In the genomic region with DNA sequence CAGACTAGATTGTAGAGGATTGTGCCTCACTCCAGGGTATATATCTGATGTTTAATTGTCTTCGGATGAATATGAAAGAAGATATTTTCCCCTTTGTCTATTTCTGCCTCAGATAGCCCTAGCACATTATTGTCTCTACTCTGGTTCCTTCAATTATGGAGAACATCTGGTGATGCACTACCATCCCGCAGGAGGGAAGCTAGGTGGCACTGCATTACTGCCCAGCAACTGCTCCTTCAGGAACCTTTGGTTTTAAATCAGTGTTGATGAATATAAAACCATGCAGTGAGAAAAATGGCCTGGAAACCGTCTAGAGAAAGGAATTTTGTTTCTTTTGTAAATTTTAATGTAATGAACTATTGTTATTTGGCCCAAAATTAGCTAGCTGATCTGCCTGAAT, we compare ENCODE assay signal across 8 cellular contexts.
DNase-seq lines count a peak whose midpoint lies in the region; ATAC-seq and TF ChIP-seq lines count a peak whose summit lies in the region.

No MANE protein-coding gene starts in this region.

- CTCF ChIA-PET in CD4-positive, alpha-beta T cell (lab: Charles Lee): no interaction called here

- no peak for DNase-seq in stimulated activated naive CD8-positive, alpha-beta T cell treated with anti-CD3 and anti-CD28 coated beads, Interleukin-15, amount 100 ng/mL, for 72 hours
- DNase-seq in stimulated activated naive CD8-positive, alpha-beta T cell treated with anti-CD3 and anti-CD28 coated beads, Interleukin-15, Interleukin-2, amounts not matched to agents 100 U/mL and 50 U/mL, for 24 hours: no peak
- DNase-seq in SK-N-DZ (ENCODE audit: low spot score): peak; percentile 29
- peak; percentile 18 to 47 for DNase-seq in heart right ventricle
- DNase-seq in transverse colon: peak; percentile 17
- DNase-seq in CD4-positive, alpha-beta T cell: no peak

- H3K4me3 ChIP-seq in heart right ventricle: no peak overlapping the region
- H3K4me3 ChIP-seq in transverse colon: no peak overlapping the region

- TF ChIP-seq CTCF in heart right ventricle (IDR thresholded peaks at IDR 0.05): peak in 8 of 9 donors; percentile 45 to 80 (median 76)
- TF ChIP-seq CTCF in transverse colon (IDR thresholded peaks at IDR 0.05): peak; percentile 24 to 48 (median 39)
- no peak for TF ChIP-seq CTCF in CD4-positive, alpha-beta T cell (IDR thresholded peaks at IDR 0.05)

- peaks cover 9% of the 10 kb centered on the region for H3K27me3 Mint-ChIP-seq in stimulated activated naive CD8-positive, alpha-beta T cell treated with anti-CD3 and anti-CD28 coated beads, Interleukin-15, amount 100 ng/mL, for 72 hours
- H3K27me3 Mint-ChIP-seq in CD4-positive, alpha-beta T cell: peaks cover 9% of the 10 kb centered on the region

- H3K36me3 ChIP-seq in heart right ventricle (no peaks in the 10 kb centered on the region), transverse colon (no peaks in the 10 kb centered on the region)

- 29 to 45% methylated on average over 3 of the region's 3 CpGs for WGBS in heart right ventricle, 2 donors
- WGBS in transverse colon (ENCODE audit: low coverage in 1 of 2), 2 donors: 23 to 37% methylated on average over 3 of the region's 3 CpGs

- no peak overlapping the region for H3K27ac Mint-ChIP-seq in stimulated activated naive CD8-positive, alpha-beta T cell treated with anti-CD3 and anti-CD28 coated beads, Interleukin-15, amount 100 ng/mL, for 72 hours
- no peak overlapping the region for H3K27ac Mint-ChIP-seq in CD4-positive, alpha-beta T cell

- in situ Hi-C loops in transverse colon (cut with MboI; ENCODE audit: low pct_ligation_motif_present in 1 of 4, low pct_unique_long_range_greater_than_20kb in 1 of 4, low sequenced_read_pairs in 3 of 4): loop anchor here in 2 of 4 donors (25.0 kb wide), 1 partner anchor 256 kb away; no protein-coding TSS in a partner anchor

- H3K9me3 ChIP-seq in heart right ventricle (peaks cover 0 to 29% (median 0%) of the 10 kb centered on the region in 11 donors), transverse colon (no peaks in the 10 kb centered on the region)
- no peaks in the 10 kb centered on the region for H3K9me3 ChIP-seq in CD4-positive, alpha-beta T cell (ENCODE audit: control insufficient read depth, low read length)

- peaks cover 18 to 20% of the 10 kb centered on the region in 2 donors for H3K9me3 Mint-ChIP-seq in stimulated activated naive CD8-positive, alpha-beta T cell treated with anti-CD3 and anti-CD28 coated beads, Interleukin-15, amount 100 ng/mL, for 72 hours
- peaks cover 9% of the 10 kb centered on the region for H3K9me3 Mint-ChIP-seq in CD4-positive, alpha-beta T cell

- POLR2A ChIA-PET in CD4-positive, alpha-beta T cell (lab: Charles Lee): interaction anchor here (0.9 kb wide), 1 partner anchor 9 kb away, joined by 7 read pairs; no protein-coding TSS in a partner anchor

- no peaks in the 10 kb centered on the region for H3K4me1 Mint-ChIP-seq in stimulated activated naive CD8-positive, alpha-beta T cell treated with anti-CD3 and anti-CD28 coated beads, Interleukin-15, amount 100 ng/mL, for 72 hours
- no peaks in the 10 kb centered on the region for H3K4me1 Mint-ChIP-seq in CD4-positive, alpha-beta T cell (ENCODE audit: low read depth)

- H3K27ac ChIP-seq in heart right ventricle (no peak overlapping the region), transverse colon (no peak overlapping the region)
- no peak overlapping the region for H3K27ac ChIP-seq in CD4-positive, alpha-beta T cell (ENCODE audit: low read depth, low read length)

- H3K27me3 ChIP-seq in heart right ventricle (no peaks in the 10 kb centered on the region), transverse colon (no peaks in the 10 kb centered on the region)
- H3K27me3 ChIP-seq in CD4-positive, alpha-beta T cell (ENCODE audit: control insufficient read depth, insufficient read depth, low read length): no peaks in the 10 kb centered on the region

- TF ChIP-seq EP300 in transverse colon (IDR thresholded peaks at IDR 0.05; ENCODE audit: low read depth): no peak

- no peak for TF ChIP-seq POLR2A in transverse colon (IDR thresholded peaks at IDR 0.05)

- H3K4me1 ChIP-seq in heart right ventricle: peaks cover 0 to 3% (median 0%) of the 10 kb centered on the region in 9 donors
- H3K4me1 ChIP-seq in transverse colon: no peaks in the 10 kb centered on the region

- peak; percentile 49 for ATAC-seq in stimulated activated naive CD8-positive, alpha-beta T cell treated with anti-CD3 and anti-CD28 coated beads, Interleukin-15, amount 100 ng/mL, for 72 hours
- ATAC-seq in stimulated activated naive CD8-positive, alpha-beta T cell treated with anti-CD3 and anti-CD28 coated beads, Interleukin-15, Interleukin-2, amounts not matched to agents 100 U/mL and 50 U/mL, for 24 hours: no peak
- peak in 7 of 8 donors; percentile 67 to 85 (median 77) for ATAC-seq in heart right ventricle
- ATAC-seq in GM21423 (IDR thresholded peaks at IDR 0.05; ENCODE audit: unreplicated experiment): no peak
- ATAC-seq in CD4-positive, alpha-beta T cell (ENCODE audit: poor library complexity): no peak
- no peak for ATAC-seq in GM19452 (IDR thresholded peaks at IDR 0.05; ENCODE audit: unreplicated experiment)

- no peak overlapping the region for H3K4me3 Mint-ChIP-seq in stimulated activated naive CD8-positive, alpha-beta T cell treated with anti-CD3 and anti-CD28 coated beads, Interleukin-15, amount 100 ng/mL, for 72 hours
- no peak overlapping the region for H3K4me3 Mint-ChIP-seq in CD4-positive, alpha-beta T cell

- intact Hi-C loops in heart right ventricle (cut with DNase I): loop anchor here in 9 of 10 donors (1.0 to 10.0 kb wide), 6 partner anchors 142 to 262 kb away; no protein-coding TSS in a partner anchor
- intact Hi-C loops in transverse colon (cut with DNase I; ENCODE audit: low total_unique reads): no loop called here
- intact Hi-C loops in CD4-positive, alpha-beta T cell (cut with DNase I, micrococcal nuclease): loop anchor here in 1 of 2 experiments (2.0 kb wide), 1 partner anchor 260 kb away; no protein-coding TSS in a partner anchor

- peaks cover 3% of the 10 kb centered on the region for H3K36me3 Mint-ChIP-seq in CD4-positive, alpha-beta T cell (ENCODE audit: low read depth)

Comparison
In these comparisons a context has a peak if more than half of its experiments do, and no peak if none do; other contexts are left out.
1. ATAC-seq: peak in stimulated activated naive CD8-positive, alpha-beta T cell treated with anti-CD3 and anti-CD28 coated beads, Interleukin-15, amount 100 ng/mL, for 72 hours (single experiment) and heart right ventricle (7 of 8); none in stimulated activated naive CD8-positive, alpha-beta T cell treated with anti-CD3 and anti-CD28 coated beads, Interleukin-15, Interleukin-2, amounts not matched to agents 100 U/mL and 50 U/mL, for 24 hours (single experiment), GM21423 (single experiment), CD4-positive, alpha-beta T cell (single experiment) and GM19452 (single experiment).
2. DNase-seq: peak in SK-N-DZ (single experiment), heart right ventricle (2 of 2) and transverse colon (single experiment); none in stimulated activated naive CD8-positive, alpha-beta T cell treated with anti-CD3 and anti-CD28 coated beads, Interleukin-15, amount 100 ng/mL, for 72 hours (0 of 2), stimulated activated naive CD8-positive, alpha-beta T cell treated with anti-CD3 and anti-CD28 coated beads, Interleukin-15, Interleukin-2, amounts not matched to agents 100 U/mL and 50 U/mL, for 24 hours (single experiment) and CD4-positive, alpha-beta T cell (0 of 10).